ENCODE assay signal across 1 cellular context in genomic region chr9:19049872-19050636, GRCh38.
TF ChIP-seq lines count a peak whose summit lies in the region.

No MANE protein-coding gene starts in this region.

TF ChIP-seq in GM23338, 12 proteins besides CTCF, POLR2A, EP300 and RAD21 (continued from another document):
- TF ChIP-seq ZNF462 (CRISPR knock-in tag; IDR thresholded peaks at IDR 0.05): no peak
- no peak for TF ChIP-seq ZNF114 (CRISPR knock-in tag; IDR thresholded peaks at IDR 0.05)
- no peak for TF ChIP-seq REST (IDR thresholded peaks at IDR 0.05; ENCODE audit: unreplicated experiment)
- TF ChIP-seq JUNB (IDR thresholded peaks at IDR 0.05; ENCODE audit: unreplicated experiment): no peak
- TF ChIP-seq STAT1 (IDR thresholded peaks at IDR 0.05; ENCODE audit: unreplicated experiment): no peak
